In genomic region chr19:343451-343931, GRCh38 we compare ENCODE assay signal across 8 cellular contexts. TPM values are rescaled to one million over a fixed set of nuclear protein-coding genes. Genes with fewer than 3 reads are reported as not detected.
DNase-seq lines count a peak whose midpoint lies in the region; ATAC-seq and TF ChIP-seq lines count a peak whose summit lies in the region.

No MANE protein-coding gene starts in this region.

- ATAC-seq in gastroesophageal sphincter (no peak), gastrocnemius medialis (no peak)

- H3K9me3 ChIP-seq in gastroesophageal sphincter (no peaks in the 10 kb centered on the region), gastrocnemius medialis (no peaks in the 10 kb centered on the region)

- H3K27me3 ChIP-seq in gastroesophageal sphincter (peaks cover 4% of the 10 kb centered on the region), gastrocnemius medialis (no peaks in the 10 kb centered on the region)

- H3K27ac ChIP-seq in gastroesophageal sphincter (peak overlapping the region in 3 of 4 donors; percentile 81 to 88 (median 84)), gastrocnemius medialis (peak overlapping the region; percentile 60 to 80 (median 74)), caudate nucleus (ENCODE audit: low read depth, low read length) (no peak overlapping the region)

- in situ Hi-C loops in gastrocnemius medialis (cut with MboI; ENCODE audit: low sequenced_read_pairs in 4 of 4), result no loop called here

- no peak for DNase-seq in gastrocnemius medialis
- no peak for DNase-seq in NOMO-1 treated with dmso at 0.1 percent for 144 hours (lab: John Stamatoyannopoulos, UW; ENCODE audit: unreplicated experiment)
- no peak for DNase-seq in midbrain (lab: John Stamatoyannopoulos, UW)
- no peak for DNase-seq in NAMALWA (ENCODE audit: low spot score)
- no peak for DNase-seq in caudate nucleus (lab: John Stamatoyannopoulos, UW)

- 40 to 56% methylated on average over 1 to 7 of the region's 19 CpGs for WGBS in gastroesophageal sphincter (ENCODE audit: low coverage in 1 of 2), 2 donors

- H3K4me1 ChIP-seq in gastroesophageal sphincter (peaks cover 0 to 50% (median 33%) of the 10 kb centered on the region in 3 donors), gastrocnemius medialis (peaks cover 33 to 34% of the 10 kb centered on the region in 2 donors)

- TF ChIP-seq EP300 in gastroesophageal sphincter (IDR thresholded peaks at IDR 0.05), result no peak

- no peaks in the 10 kb centered on the region for H3K36me3 ChIP-seq in gastroesophageal sphincter
- no peaks in the 10 kb centered on the region for H3K36me3 ChIP-seq in gastrocnemius medialis

- TF ChIP-seq CTCF in GM12875 (IDR thresholded peaks at IDR 0.05; ENCODE audit: borderline replicate concordance, insufficient read depth, low read depth, low read length) (no peak), WI38 (IDR thresholded peaks at IDR 0.05; ENCODE audit: low read depth, low read length) (no peak), gastroesophageal sphincter (IDR thresholded peaks at IDR 0.05) (no peak), gastrocnemius medialis (IDR thresholded peaks at IDR 0.05 in 4 of 5, conservative IDR thresholded peaks at IDR 0.05 in 1 of 5) (no peak)

- intact Hi-C loops in gastrocnemius medialis (cut with DNase I; ENCODE audit: low total_unique reads), result no loop called here

- TF ChIP-seq POLR2A in gastroesophageal sphincter (IDR thresholded peaks at IDR 0.05), result no peak
- TF ChIP-seq POLR2A in gastrocnemius medialis (IDR thresholded peaks at IDR 0.05), result no peak

- H3K4me3 ChIP-seq in GM12875 (ENCODE audit: low read depth, low read length) (peak overlapping the region; percentile 52), WI38 (ENCODE audit: low read depth, low read length) (peak overlapping the region; percentile 70), gastroesophageal sphincter (peak overlapping the region; percentile 45 to 92), gastrocnemius medialis (peak overlapping the region; percentile 65 to 76 (median 70))

RNA-seq across cellular contexts. Expression of gene MIER2, which starts 1.1 kb away (rescaled TPM):
- total RNA-seq in gastroesophageal sphincter (10 to 100 TPM in 3 of 4 donors, 1 to 10 TPM in 1; 8.3 to 24.0 (median 20.1) TPM), gastrocnemius medialis (10 to 100 TPM; 10.6 to 21.0 (median 16.5) TPM)

RNA-seq across cellular contexts. Expression of gene PLPP2, which starts 52.3 kb away (rescaled TPM):
- 10 to 100 TPM in 1 of 4 donors, 1 to 10 TPM in 3; 2.3 to 26.4 (median 3.7) TPM for total RNA-seq in gastroesophageal sphincter
- 1 to 10 TPM in 1 of 4 donors, under 1 TPM in 2, not detected in 1; 0.64 to 1.2 (median 0.92) TPM for total RNA-seq in gastrocnemius medialis
